In genomic region chr16:89596061-89596689, GRCh38 we compare ENCODE assay signal across 25 cellular contexts. TPM values are rescaled to one million over a fixed set of nuclear protein-coding genes. Genes with fewer than 3 reads are reported as not detected.
"Had no signal": no experiment of that assay in that cellular context is flagged by ENCODE, and none has a peak within 500 bp of the region (broad histone marks: within the 10 kb centered on the region; RNA-seq: fewer than 3 reads in every experiment).

No MANE protein-coding gene starts in this region.

- H3K27ac ChIP-seq: brain microvascular endothelial cell, PC-9 had no signal

- H3K4me3 ChIP-seq: PC-9 had no signal

- H3K27me3 Mint-ChIP-seq: activated B cell treated with CpG ODN at 0.5 μM for 24 hours; activated CD4-positive, alpha-beta T cell treated with anti-CD3 and anti-CD28 coated beads, Interleukin-2, amount 10 ng/mL, durations not matched to agents 24 days and 14 days; activated naive CD8-positive, alpha-beta T cell treated with anti-CD3 and anti-CD28 coated beads for 36 hours; activated T-helper 17 cell treated with anti-CD3 and anti-CD28 coated beads, Interleukin-2, amount 50 U/mL, for 72 hours; T-helper 17 cell had no signal

- H3K9me3 Mint-ChIP-seq: activated B cell treated with CpG ODN at 0.5 μM for 24 hours; activated CD4-positive, alpha-beta T cell treated with anti-CD3 and anti-CD28 coated beads, Interleukin-2, amount 10 ng/mL, durations not matched to agents 24 days and 14 days; activated naive CD4-positive, alpha-beta T cell treated with anti-CD3 and anti-CD28 coated beads for 36 hours; activated naive CD8-positive, alpha-beta T cell treated with anti-CD3 and anti-CD28 coated beads for 36 hours; activated T-helper 17 cell treated with anti-CD3 and anti-CD28 coated beads, Interleukin-2, amount 50 U/mL, for 72 hours had no signal

- H3K27ac Mint-ChIP-seq: activated B cell treated with CpG ODN at 0.5 μM for 24 hours; activated naive CD4-positive, alpha-beta T cell treated with anti-CD3 and anti-CD28 coated beads for 36 hours; activated naive CD8-positive, alpha-beta T cell treated with anti-CD3 and anti-CD28 coated beads for 36 hours; activated T-helper 17 cell treated with anti-CD3 and anti-CD28 coated beads, Interleukin-2, amount 50 U/mL, for 72 hours; T-helper 17 cell had no signal

- H3K36me3 Mint-ChIP-seq: activated naive CD8-positive, alpha-beta T cell treated with anti-CD3 and anti-CD28 coated beads for 36 hours had no signal

- H3K27me3 ChIP-seq: brain microvascular endothelial cell had no signal

- H2AFZ ChIP-seq: PC-9 had no signal

- FAIRE-seq: TTC549 had no signal

- ATAC-seq: activated T-helper 17 cell treated with anti-CD3 and anti-CD28 coated beads, Interleukin-2, amount 50 U/mL, for 72 hours; T-helper 17 cell had no signal

- H3K4me2 ChIP-seq: PC-9 had no signal

- H3K4me1 Mint-ChIP-seq: activated B cell treated with CpG ODN at 0.5 μM for 24 hours had no signal

- DNase-seq: activated B cell treated with CpG ODN at 0.5 μM for 24 hours; activated CD4-positive, alpha-beta T cell treated with anti-CD3 and anti-CD28 coated beads for 1 hour; activated CD4-positive, alpha-beta T cell treated with anti-CD3 and anti-CD28 coated beads, Interleukin-2, amount 10 ng/mL, durations not matched to agents 24 days and 14 days; activated CD4-positive, alpha-beta T cell treated with anti-CD3 and anti-CD28 coated beads, Interleukin-2, amount 50 U/mL, for 48 hours; activated gamma-delta T cell; activated naive CD4-positive, alpha-beta T cell treated with anti-CD3 and anti-CD28 coated beads for 36 hours; activated naive CD8-positive, alpha-beta T cell treated with anti-CD3 and anti-CD28 coated beads for 36 hours; activated T-cell treated with anti-CD3 and anti-CD28 coated beads for 4 hours; activated T-cell treated with anti-CD3 and anti-CD28 coated beads, Interleukin-2, amount 50 U/mL, for 48 hours; brain microvascular endothelial cell; cerebellar nuclear complex; Kasumi-1; NCI-H1105 treated with DMSO at 0.1 percent for 48 hours; NCI-H1436 treated with DMSO at 0.1 percent for 48 hours; NCI-H187; NCI-H2081 treated with DMSO at 0.1 percent for 48 hours; NCI-H446; NCI-H524; PC-9; SIG-M5; T-helper 17 cell; T-helper 9 cell had no signal

- H3K4me3 Mint-ChIP-seq: activated B cell treated with CpG ODN at 0.5 μM for 24 hours; activated CD4-positive, alpha-beta T cell treated with anti-CD3 and anti-CD28 coated beads, Interleukin-2, amount 10 ng/mL, durations not matched to agents 24 days and 14 days; activated naive CD4-positive, alpha-beta T cell treated with anti-CD3 and anti-CD28 coated beads for 36 hours; activated naive CD8-positive, alpha-beta T cell treated with anti-CD3 and anti-CD28 coated beads for 36 hours; activated T-helper 17 cell treated with anti-CD3 and anti-CD28 coated beads, Interleukin-2, amount 50 U/mL, for 72 hours; T-helper 17 cell had no signal

- H3K36me3 ChIP-seq: brain microvascular endothelial cell had no signal

RNA-seq across cellular contexts. Expression of gene DPEP1, which starts 17.3 kb away (rescaled TPM):
- total RNA-seq: activated B cell treated with CpG ODN at 0.5 μM for 24 hours; activated CD4-positive, alpha-beta T cell treated with anti-CD3 and anti-CD28 coated beads, Interleukin-2, amount 10 ng/mL, durations not matched to agents 24 days and 14 days; activated naive CD4-positive, alpha-beta T cell treated with anti-CD3 and anti-CD28 coated beads for 36 hours; activated T-helper 17 cell treated with anti-CD3 and anti-CD28 coated beads, Interleukin-2, amount 50 U/mL, for 72 hours; cardiac septum; PC-9; T-helper 17 cell had no signal

RNA-seq across cellular contexts. Expression of gene CPNE7, which starts 20.6 kb away (rescaled TPM):
- total RNA-seq: cardiac septum had no signal
